23 cellular contexts compared by ENCODE assay signal in genomic region chr13:41767801-41768200, GRCh38.
DNase-seq lines count a peak whose midpoint lies in the region; TF ChIP-seq lines count a peak whose summit lies in the region.
"Had no signal": no experiment of that assay in that cellular context is flagged by ENCODE, and none has a peak within 500 bp of the region (broad histone marks: within the 10 kb centered on the region; RNA-seq: fewer than 3 reads in every experiment).

No MANE protein-coding gene starts in this region.

- peaks cover 0 to 9% (median 0%) of the 10 kb centered on the region in 4 donors for H3K4me1 ChIP-seq in tibial nerve
- H3K4me1 ChIP-seq: psoas muscle had no signal

- no peak for TF ChIP-seq CTCF in choroid plexus epithelial cell (conservative IDR thresholded peaks at IDR 0.05; ENCODE audit: low read depth, low read length)
- no peak for TF ChIP-seq CTCF in tibial nerve (IDR thresholded peaks at IDR 0.05)

- no peak overlapping the region for H3K27ac ChIP-seq in tibial nerve
- H3K27ac ChIP-seq: psoas muscle, SK-N-MC had no signal

- no peak overlapping the region for H3K4me3 ChIP-seq in choroid plexus epithelial cell (ENCODE audit: low read depth, low read length)
- no peak overlapping the region for H3K4me3 ChIP-seq in tibial nerve
- H3K4me3 ChIP-seq: psoas muscle, SK-N-MC had no signal

- no peaks in the 10 kb centered on the region for H3K36me3 ChIP-seq in tibial nerve

- 42 to 59% methylated on average over 1 of the region's 1 CpG for WGBS in tibial nerve, 2 donors

- TF ChIP-seq EP300 in tibial nerve (IDR thresholded peaks at IDR 0.05) = no peak

- TF ChIP-seq POLR2A in tibial nerve (IDR thresholded peaks at IDR 0.05) = no peak

- no peaks in the 10 kb centered on the region for H3K27me3 ChIP-seq in tibial nerve

- no peaks in the 10 kb centered on the region for H3K9me3 ChIP-seq in tibial nerve
- H3K9me3 ChIP-seq: psoas muscle had no signal

- DNase-seq in EH (ENCODE audit: low read depth) = peak; percentile 38
- peak; percentile 12 for DNase-seq in M059J (ENCODE audit: low read depth)
- DNase-seq in choroid plexus epithelial cell (ENCODE audit: low read depth) = peak; percentile 59
- DNase-seq in kidney glomerular epithelial cell (lab: John Stamatoyannopoulos, UW) = peak; percentile 6
- no peak for DNase-seq in stimulated activated CD4-positive, alpha-beta T cell treated with anti-CD3 and anti-CD28 coated beads, Interleukin-4, amount 100 ng/mL, for 1 hour
- no peak for DNase-seq in tibial nerve (ENCODE audit: low spot score in 2 of 2)
- DNase-seq in hepatic stellate cell (ENCODE audit: low spot score) = no peak
- DNase-seq in activated CD4-positive, alpha-beta T cell treated with anti-CD3 and anti-CD28 coated beads, Interleukin-2, amount 50 U/mL, for 4 hours = no peak
- DNase-seq: activated CD4-positive, alpha-beta T cell treated with anti-CD3 and anti-CD28 coated beads for 4 hours; activated naive CD4-positive, alpha-beta T cell treated with Interleukin-2 at 50 U/mL for 16 hours; activated T-cell treated with anti-CD3 and anti-CD28 coated beads, Interleukin-2, amount 50 U/mL, for 48 hours; anterior cingulate cortex; CD4-positive, CD25-positive, alpha-beta regulatory T cell; effector CD4-positive, alpha-beta T cell; KG1; mammary epithelial cell; NCI-H1436 treated with DMSO at 0.1 percent for 48 hours; NCI-H2227 treated with DMSO at 0.1 percent for 48 hours; NCI-H82; psoas muscle; small intestine; stimulated activated CD4-positive, alpha-beta T cell treated with anti-CD3 and anti-CD28 coated beads, Interleukin-1b, Interleukin-23, amount 100 ng/mL, for 48 hours had no signal

Comparison
In these comparisons a context has a peak if more than half of its experiments do, and no peak if none do; other contexts are left out.
1. DNase-seq: peak in EH (single experiment), M059J (single experiment), choroid plexus epithelial cell (single experiment) and kidney glomerular epithelial cell (single experiment); none in stimulated activated CD4-positive, alpha-beta T cell treated with anti-CD3 and anti-CD28 coated beads, Interleukin-4, amount 100 ng/mL, for 1 hour (single experiment), tibial nerve (0 of 2), hepatic stellate cell (single experiment) and activated CD4-positive, alpha-beta T cell treated with anti-CD3 and anti-CD28 coated beads, Interleukin-2, amount 50 U/mL, for 4 hours (0 of 2).